ENCODE assay signal across 14 cellular contexts in genomic region chr3:196563721-196564225, GRCh38. TPM values are rescaled to one million over a fixed set of nuclear protein-coding genes. Genes with fewer than 3 reads are reported as not detected.
DNase-seq lines count a peak whose midpoint lies in the region; ATAC-seq, FAIRE-seq and TF ChIP-seq lines count a peak whose summit lies in the region.
"Had no signal": no experiment of that assay in that cellular context is flagged by ENCODE, and none has a peak within 500 bp of the region (broad histone marks: within the 10 kb centered on the region; RNA-seq: fewer than 3 reads in every experiment).

No MANE protein-coding gene starts in this region.

- H3K36me3 Mint-ChIP-seq in activated CD4-positive, alpha-beta T cell treated with anti-CD3 and anti-CD28 coated beads, Interleukin-2, amount 10 ng/mL, durations not matched to agents 24 days and 14 days (ENCODE audit: low read depth), result peaks cover 27% of the 10 kb centered on the region

- intact Hi-C loops in activated CD4-positive, alpha-beta T cell treated with anti-CD3 and anti-CD28 coated beads, Interleukin-2, amount 10 ng/mL, durations not matched to agents 24 days and 14 days (cut with micrococcal nuclease), result no loop called here

- ATAC-seq in A549, result no peak

- no peak overlapping the region for H3K4me3 ChIP-seq in A549
- peak overlapping the region; percentile 3 for H3K4me3 ChIP-seq in effector memory CD4-positive, alpha-beta T cell (ENCODE audit: insufficient read depth, low read depth, low read length, poor library complexity, severe bottlenecking)

- peak overlapping the region; percentile 70 for H3K27ac Mint-ChIP-seq in activated CD4-positive, alpha-beta T cell treated with anti-CD3 and anti-CD28 coated beads, Interleukin-2, amount 10 ng/mL, durations not matched to agents 24 days and 14 days

- peak overlapping the region in 1 of 2 experiments; percentile 67; a peak in 3 of 6 replicates for H3K27ac ChIP-seq in A549
- peak overlapping the region; percentile 59 for H3K27ac ChIP-seq in effector memory CD4-positive, alpha-beta T cell (ENCODE audit: insufficient read depth, low read length, poor library complexity, severe bottlenecking)
- H3K27ac ChIP-seq: C4-2B had no signal

- H3K27me3 Mint-ChIP-seq in activated CD4-positive, alpha-beta T cell treated with anti-CD3 and anti-CD28 coated beads, Interleukin-2, amount 10 ng/mL, durations not matched to agents 24 days and 14 days, result no peaks in the 10 kb centered on the region

- WGBS in A549 (ENCODE audit: missing lambda C conversion rate), result 63% methylated on average over 9 of the region's 9 CpGs

- H3K27me3 ChIP-seq in effector memory CD4-positive, alpha-beta T cell (replicated peaks; ENCODE audit: control insufficient read depth, insufficient read depth, low read length, poor library complexity, severe bottlenecking), result no peaks in the 10 kb centered on the region

- H3K36me3 ChIP-seq in effector memory CD4-positive, alpha-beta T cell (ENCODE audit: control insufficient read depth, insufficient read depth, low read length), result no peaks in the 10 kb centered on the region

- CTCF ChIA-PET in A549 (lab: Yijun Ruan, JAX), result interaction anchor here (0.9 kb wide), 1 partner anchor 382 kb away, joined by 4 read pairs; no protein-coding TSS in a partner anchor

- DNase-seq in A549 (ENCODE audit: low read depth in 1 of 2, low spot score in 1 of 2), result peak; percentile 23 to 36
- peak; percentile 80 for DNase-seq in M059J (ENCODE audit: low read depth)
- peak; percentile 75 for DNase-seq in activated CD4-positive, alpha-beta T cell treated with anti-CD3 and anti-CD28 coated beads, Interleukin-2, amount 10 ng/mL, durations not matched to agents 24 days and 14 days
- DNase-seq in effector memory CD4-positive, alpha-beta T cell, result peak; percentile 7 to 32 (median 29)
- DNase-seq in germinal center (ENCODE audit: low spot score), result no peak
- no peak for DNase-seq in NCI-H2227 (lab: John Stamatoyannopoulos, UW; ENCODE audit: unreplicated experiment)
- no peak for DNase-seq in NCI-H1694 (lab: John Stamatoyannopoulos, UW)
- DNase-seq in DMS153 treated with DMSO at 0.1 percent for 48 hours (lab: John Stamatoyannopoulos, UW; ENCODE audit: unreplicated experiment), result no peak

- TF ChIP-seq CTCF in A549 (IDR thresholded peaks at IDR 0.05), result no peak

- POLR2A ChIA-PET in A549 (lab: Yijun Ruan, JAX), result no interaction called here

- TF ChIP-seq RAD21 in A549 (conservative IDR thresholded peaks at IDR 0.05 in 1 of 2, IDR thresholded peaks at IDR 0.05 in 1 of 2), result no peak

- no peak for TF ChIP-seq EP300 in A549 (IDR thresholded peaks at IDR 0.05)

- no peak for FAIRE-seq in A549 (lab: Jason Lieb, UNC)
- FAIRE-seq: frontal cortex, GM18507 had no signal

- H3K4me1 ChIP-seq in A549, result peaks cover 22% of the 10 kb centered on the region; the same call in 2 of the 3 replicates
- peaks cover 30% of the 10 kb centered on the region for H3K4me1 ChIP-seq in effector memory CD4-positive, alpha-beta T cell (ENCODE audit: control insufficient read depth, insufficient read depth, low read length, poor library complexity, severe bottlenecking)

- peak overlapping the region; percentile 57 for H3K4me3 Mint-ChIP-seq in activated CD4-positive, alpha-beta T cell treated with anti-CD3 and anti-CD28 coated beads, Interleukin-2, amount 10 ng/mL, durations not matched to agents 24 days and 14 days

- TF ChIP-seq POLR2A in A549 (IDR thresholded peaks at IDR 0.05; ENCODE audit: low read length), result no peak

- H3K9me3 Mint-ChIP-seq in activated CD4-positive, alpha-beta T cell treated with anti-CD3 and anti-CD28 coated beads, Interleukin-2, amount 10 ng/mL, durations not matched to agents 24 days and 14 days, result no peaks in the 10 kb centered on the region

- H3K4me2 ChIP-seq in A549, result peak overlapping the region; percentile 32; the same call in 2 of the 3 replicates

- peaks cover 40% of the 10 kb centered on the region for H3K4me1 Mint-ChIP-seq in activated CD4-positive, alpha-beta T cell treated with anti-CD3 and anti-CD28 coated beads, Interleukin-2, amount 10 ng/mL, durations not matched to agents 24 days and 14 days

- H3K9me3 ChIP-seq in A549, result no peaks in the 10 kb centered on the region
- H3K9me3 ChIP-seq in effector memory CD4-positive, alpha-beta T cell (ENCODE audit: control insufficient read depth, low read length), result no peaks in the 10 kb centered on the region

TF ChIP-seq in A549, 52 proteins besides CTCF, POLR2A, EP300 and RAD21:
- no peak for TF ChIP-seq FOSL2 (IDR thresholded peaks at IDR 0.05)
- peak; percentile 13; the same call in 1 of the 2 replicates for TF ChIP-seq FOSL2 (CRISPR knock-in tag; IDR thresholded peaks at IDR 0.05)
- no peak for TF ChIP-seq SREBF2 (IDR thresholded peaks at IDR 0.05)
- TF ChIP-seq ZNF302 (CRISPR knock-in tag; IDR thresholded peaks at IDR 0.05), result no peak
- no peak for TF ChIP-seq KDM1A (IDR thresholded peaks at IDR 0.05; ENCODE audit: low read depth)
- TF ChIP-seq MAFK (IDR thresholded peaks at IDR 0.05; ENCODE audit: partially characterized antibody), result peak; percentile 90
- no peak for TF ChIP-seq CBX2 (IDR thresholded peaks at IDR 0.05; ENCODE audit: borderline replicate concordance, low read depth)

RNA-seq across cellular contexts. Expression of gene WDR53, which starts 4.6 kb away (rescaled TPM):
- polyA plus RNA-seq in A549 (2011; rRNA removed), result 8.4 and 10.8 TPM in 2 replicates
- polyA plus RNA-seq in A549 (2012; cell fraction: cytosol; rRNA removed), result 4.9 and 5.3 TPM in 2 replicates
- polyA plus RNA-seq in A549 (2012; cell fraction: nucleus; rRNA removed), result 1.9 and 2.5 TPM in 2 replicates
- 11.6 to 12.0 TPM (median 11.8 TPM) in 3 replicates for polyA plus RNA-seq in A549 (2017; fragmentation: RNase III; extraction: RNeasy Plus Mini Kit Qiagen cat#74134 plus additional on column Dnase treatment)
- 3.2 and 6.3 TPM in 2 replicates for polyA minus RNA-seq in A549 (2011; rRNA and poly(A)+ RNA removed)
- total RNA-seq in M059J (2014; rRNA removed; shearing (Covaris generic)), result 10.4 and 16.2 TPM in 2 replicates
- total RNA-seq in activated CD4-positive, alpha-beta T cell treated with anti-CD3 and anti-CD28 coated beads, Interleukin-2, amount 10 ng/mL, durations not matched to agents 24 days and 14 days, result 18.4 and 24.5 TPM in 2 replicates

RNA-seq across cellular contexts. Expression of gene FBXO45, which starts 4.7 kb away (rescaled TPM):
- polyA plus RNA-seq in A549 (2011; rRNA removed) (12.8 and 19.4 TPM in 2 replicates), A549 (2017; fragmentation: RNase III; extraction: RNeasy Plus Mini Kit Qiagen cat#74134 plus additional on column Dnase treatment) (6.6 to 7.4 TPM (median 6.8 TPM) in 3 replicates)
- polyA plus RNA-seq in A549 (2012; cell fraction: cytosol; rRNA removed), result 2.8 and 3.1 TPM in 2 replicates
- polyA plus RNA-seq in A549 (2012; cell fraction: nucleus; rRNA removed), result 0.91 and 1.2 TPM in 2 replicates
- polyA minus RNA-seq in A549 (2011; rRNA and poly(A)+ RNA removed), result 4.2 and 4.5 TPM in 2 replicates
- 18.9 and 26.6 TPM in 2 replicates for total RNA-seq in M059J (2014; rRNA removed; shearing (Covaris generic))
- total RNA-seq in activated CD4-positive, alpha-beta T cell treated with anti-CD3 and anti-CD28 coated beads, Interleukin-2, amount 10 ng/mL, durations not matched to agents 24 days and 14 days, result 25.5 and 25.9 TPM in 2 replicates

RNA-seq across cellular contexts. Expression of gene SMCO1, which starts 48.6 kb away (rescaled TPM):
- not detected in 2 replicates for polyA plus RNA-seq in A549 (2011; rRNA removed)
- polyA plus RNA-seq in A549 (2012; cell fraction: cytosol; rRNA removed), result not detected in 2 replicates
- polyA plus RNA-seq in A549 (2012; cell fraction: nucleus; rRNA removed), result not detected in 2 replicates
- not detected in 3 replicates for polyA plus RNA-seq in A549 (2017; fragmentation: RNase III; extraction: RNeasy Plus Mini Kit Qiagen cat#74134 plus additional on column Dnase treatment)
- not detected in 2 replicates for polyA minus RNA-seq in A549 (2011; rRNA and poly(A)+ RNA removed)
- 0.05 TPM in 1 of 2 replicates, not detected in the other for total RNA-seq in M059J (2014; rRNA removed; shearing (Covaris generic))
- total RNA-seq in activated CD4-positive, alpha-beta T cell treated with anti-CD3 and anti-CD28 coated beads, Interleukin-2, amount 10 ng/mL, durations not matched to agents 24 days and 14 days, result not detected in 2 replicates
- total RNA-seq: frontal cortex, mucosa of gallbladder, OCI-LY7 had no signal
- polyA plus RNA-seq: adipose tissue had no signal

Comparison
In these comparisons a context has a peak if more than half of its experiments do, and no peak if none do; other contexts are left out.
1. DNase-seq: peak in A549 (2 of 2), M059J (single experiment), activated CD4-positive, alpha-beta T cell treated with anti-CD3 and anti-CD28 coated beads, Interleukin-2, amount 10 ng/mL, durations not matched to agents 24 days and 14 days (single experiment) and effector memory CD4-positive, alpha-beta T cell (3 of 3); none in germinal center (single experiment), NCI-H2227 (single experiment), NCI-H1694 (single experiment) and DMS153 treated with DMSO at 0.1 percent for 48 hours (single experiment).